Comparison of ENCODE assay signal across 16 cellular contexts in genomic region chr3:49680493-49681231, GRCh38. TPM values are rescaled to one million over a fixed set of nuclear protein-coding genes. Genes with fewer than 3 reads are reported as not detected.
DNase-seq lines count a peak whose midpoint lies in the region; ATAC-seq, FAIRE-seq and TF ChIP-seq lines count a peak whose summit lies in the region.
"Had no signal": no experiment of that assay in that cellular context is flagged by ENCODE, and none has a peak within 500 bp of the region (broad histone marks: within the 10 kb centered on the region; RNA-seq: fewer than 3 reads in every experiment).

No MANE protein-coding gene starts in this region.

- peaks cover 5% of the 10 kb centered on the region in 2 donors for H3K27me3 Mint-ChIP-seq in stimulated activated naive B cell treated with anti-CD40 and anti-IgM and Interleukin-4, amounts not matched to agents 10 μg/mL and 1 μg/mL and 100 μg/mL, for 72 hours
- H3K27me3 Mint-ChIP-seq: B cell had no signal

- CTCF ChIA-PET in RWPE1 (lab: Yijun Ruan, JAX) = no interaction called here

- H3K27ac Mint-ChIP-seq in stimulated activated naive B cell treated with anti-CD40 and anti-IgM and Interleukin-4, amounts not matched to agents 10 μg/mL and 1 μg/mL and 100 μg/mL, for 72 hours = peak overlapping the region; percentile 39
- H3K27ac Mint-ChIP-seq: B cell; CD8-positive, alpha-beta T cell; H9 had no signal

- H3K9me3 Mint-ChIP-seq in stimulated activated naive B cell treated with anti-CD40 and anti-IgM and Interleukin-4, amounts not matched to agents 10 μg/mL and 1 μg/mL and 100 μg/mL, for 72 hours = no peaks in the 10 kb centered on the region
- H3K9me3 Mint-ChIP-seq: CD8-positive, alpha-beta T cell; H9 had no signal

- POLR2A ChIA-PET in RWPE1 (lab: Yijun Ruan, JAX; ENCODE audit: low non-redundant PET) = interaction anchor here (1.0 kb wide), 1 partner anchor 211 kb away, joined by 3 read pairs; the partner anchor contains the start of gene DAG1

- H3K4me1 Mint-ChIP-seq in stimulated activated naive B cell treated with anti-CD40 and anti-IgM and Interleukin-4, amounts not matched to agents 10 μg/mL and 1 μg/mL and 100 μg/mL, for 72 hours = peaks cover 28 to 32% of the 10 kb centered on the region in 2 donors

- no peak for TF ChIP-seq CTCF in RWPE1 (conservative IDR thresholded peaks at IDR 0.05; ENCODE audit: low read depth)

- H3K27ac ChIP-seq in RWPE1 = peak overlapping the region; percentile 38
- H3K27ac ChIP-seq: BLaER1 treated with 17β-estradiol and CSF1 and Interleukin-3, amounts not matched to agents 10 nM and 100 nM had no signal

- H3K4me3 Mint-ChIP-seq in stimulated activated naive B cell treated with anti-CD40 and anti-IgM and Interleukin-4, amounts not matched to agents 10 μg/mL and 1 μg/mL and 100 μg/mL, for 72 hours = peak overlapping the region in 1 of 2 donors; percentile 39
- H3K4me3 Mint-ChIP-seq: B cell; CD8-positive, alpha-beta T cell; H9 had no signal

- TF ChIP-seq POLR2A in GM12891 (IDR thresholded peaks at IDR 0.05; ENCODE audit: low read depth, low read length) = no peak

- peaks cover 60 to 67% of the 10 kb centered on the region in 2 donors for H3K36me3 Mint-ChIP-seq in stimulated activated naive B cell treated with anti-CD40 and anti-IgM and Interleukin-4, amounts not matched to agents 10 μg/mL and 1 μg/mL and 100 μg/mL, for 72 hours

- FAIRE-seq in GM12891 (lab: Jason Lieb, UNC) = no peak
- FAIRE-seq: GM12878 had no signal

- DNase-seq in GM12891 (ENCODE audit: insufficient read length, low spot score) = no peak
- DNase-seq in RWPE1 (ENCODE audit: low spot score) = no peak
- DNase-seq in left lobe of liver (ENCODE audit: low spot score) = no peak
- no peak for DNase-seq in stimulated activated naive B cell treated with anti-CD40 and anti-IgM and Interleukin-4, amounts not matched to agents 10 μg/mL and 1 μg/mL and 100 μg/mL, for 72 hours
- no peak for DNase-seq in NCI-H345 (lab: John Stamatoyannopoulos, UW)
- DNase-seq: Calu3; CD8-positive, alpha-beta T cell; DMS53; DND-41; EL; GOT3; H9 had no signal

- peak; percentile 35 for ATAC-seq in left lobe of liver
- ATAC-seq in stimulated activated naive B cell treated with anti-CD40 and anti-IgM and Interleukin-4, amounts not matched to agents 10 μg/mL and 1 μg/mL and 100 μg/mL, for 72 hours (replicated peaks) = peak; percentile 76 to 80
- ATAC-seq in GM19035 (IDR thresholded peaks at IDR 0.05; ENCODE audit: unreplicated experiment) = no peak
- ATAC-seq: CD8-positive, alpha-beta T cell; GM12878 had no signal

TF ChIP-seq in GM12891, 5 proteins besides CTCF, POLR2A, EP300 and RAD21:
- TF ChIP-seq POU2F2 (IDR thresholded peaks at IDR 0.05; ENCODE audit: low read depth, low read length) (no peak), POLR2AphosphoS5 (IDR thresholded peaks at IDR 0.05; ENCODE audit: low read depth, low read length) (0 out of 2 replicates have a peak, but pooled peaks have one; percentile 15)

RNA-seq across cellular contexts. Expression of gene APEH, which starts 6.5 kb away (rescaled TPM):
- polyA plus RNA-seq in GM12891 (2012; ENCODE audit: low read depth, missing spikeins) = 80.9 TPM
- total RNA-seq in left lobe of liver = 74.4 TPM

RNA-seq across cellular contexts. Expression of gene MST1, which starts 8.6 kb away (rescaled TPM):
- 21.7 TPM for polyA plus RNA-seq in GM12891 (2012; ENCODE audit: low read depth, missing spikeins)
- total RNA-seq in left lobe of liver = 838 TPM

RNA-seq across cellular contexts. Expression of gene RNF123, which starts 8.7 kb away (rescaled TPM):
- polyA plus RNA-seq in GM12891 (2012; ENCODE audit: low read depth, missing spikeins) = 7.8 TPM
- total RNA-seq in left lobe of liver = 59.4 TPM

RNA-seq across cellular contexts. Expression of gene AMIGO3, which starts 38.8 kb away (rescaled TPM):
- 1.0 TPM for polyA plus RNA-seq in GM12891 (2012; ENCODE audit: low read depth, missing spikeins)
- total RNA-seq in left lobe of liver = not detected
- total RNA-seq: B cell had no signal

RNA-seq across cellular contexts. Expression of gene GMPPB, which starts 43.1 kb away (rescaled TPM):
- 18.9 TPM for polyA plus RNA-seq in GM12891 (2012; ENCODE audit: low read depth, missing spikeins)
- total RNA-seq in left lobe of liver = 38.0 TPM
